Comparison of ENCODE assay signal across 8 cellular contexts in the genomic region with DNA sequence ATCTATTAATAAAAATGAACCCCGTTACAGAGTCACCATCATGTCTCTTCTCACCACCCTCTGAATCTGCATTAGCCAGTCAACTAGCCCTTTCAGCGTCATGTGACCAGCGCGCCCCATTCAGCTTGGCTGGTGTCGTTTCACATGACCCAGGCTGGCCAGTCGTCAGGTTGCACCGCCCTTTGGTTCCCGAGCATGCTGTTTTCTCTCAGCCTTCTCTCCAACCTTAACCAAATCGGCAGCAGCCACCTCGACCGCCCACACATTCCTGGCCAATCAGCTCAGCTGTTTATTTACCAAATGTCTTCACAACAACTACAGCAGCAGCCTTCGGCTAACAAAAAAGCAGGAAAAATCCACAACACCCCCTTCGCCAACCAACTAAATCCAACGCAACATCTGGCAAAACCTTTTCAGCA. TPM values are rescaled to one million over a fixed set of nuclear protein-coding genes. Genes with fewer than 3 reads are reported as not detected.
DNase-seq lines count a peak whose midpoint lies in the region; ATAC-seq and TF ChIP-seq lines count a peak whose summit lies in the region.

No MANE protein-coding gene starts in this region.

- H3K4me3 ChIP-seq in AG04450 (ENCODE audit: low read depth, low read length) (peak overlapping the region; percentile 26), OCI-LY1 (ENCODE audit: low read depth, low read length, poor library complexity, severe bottlenecking) (no peak overlapping the region), heart left ventricle (peak overlapping the region in 9 of 12 donors; percentile 26 to 80 (median 73)), skin epidermis (peak overlapping the region in 4 of 7 experiments; percentile 12 to 79 (median 17))

- TF ChIP-seq CTCF in AG04450 (IDR thresholded peaks at IDR 0.05; ENCODE audit: low read depth, low read length) = no peak
- no peak for TF ChIP-seq CTCF in OCI-LY1 (IDR thresholded peaks at IDR 0.05; ENCODE audit: low read length)
- TF ChIP-seq CTCF in heart left ventricle (IDR thresholded peaks at IDR 0.05) = no peak

- H3K9me2 ChIP-seq in OCI-LY1 (ENCODE audit: low read depth, low read length) = no peaks in the 10 kb centered on the region

- POLR2A ChIA-PET in AG04450 (lab: Yijun Ruan, JAX) = interaction anchor here (1.2 to 1.3 kb wide), 2 partner anchors 9 to 54 kb away, joined by 4 read pairs; no protein-coding TSS in a partner anchor

- H3K9me3 ChIP-seq in AG04450 (ENCODE audit: control insufficient read depth, insufficient read depth, low read length) (no peaks in the 10 kb centered on the region), OCI-LY1 (ENCODE audit: low read length) (no peaks in the 10 kb centered on the region), heart left ventricle (no peaks in the 10 kb centered on the region)

- no peak for TF ChIP-seq POLR2A in heart left ventricle (IDR thresholded peaks at IDR 0.05)

- H3K4me1 ChIP-seq in OCI-LY1 (ENCODE audit: insufficient read depth, low read length, severe bottlenecking) (peaks cover 55% of the 10 kb centered on the region), heart left ventricle (peaks cover 12 to 84% (median 74%) of the 10 kb centered on the region in 12 donors)

- no peak overlapping the region for H2AFZ ChIP-seq in OCI-LY1 (ENCODE audit: low read length)

- peaks cover 19% of the 10 kb centered on the region for H4K20me1 ChIP-seq in OCI-LY1 (ENCODE audit: insufficient read depth, low read length)

- CTCF ChIA-PET in AG04450 (lab: Charles Lee) = interaction anchor here (1.0 kb wide), 1 partner anchor 10 kb away, joined by 6 read pairs; no protein-coding TSS in a partner anchor

- H3K27me3 ChIP-seq in AG04450 (ENCODE audit: control insufficient read depth, insufficient read depth, low read length) = no peaks in the 10 kb centered on the region
- no peaks in the 10 kb centered on the region for H3K27me3 ChIP-seq in OCI-LY1 (ENCODE audit: insufficient read depth, low read length)
- H3K27me3 ChIP-seq in heart left ventricle = no peaks in the 10 kb centered on the region

- peaks cover 74% of the 10 kb centered on the region for H3K79me2 ChIP-seq in OCI-LY1 (ENCODE audit: insufficient read depth, low read length)

- peak overlapping the region; percentile 11; the same call in 1 of the 2 replicates for H3K4me2 ChIP-seq in OCI-LY1 (ENCODE audit: low read length)

- ATAC-seq in heart left ventricle = peak in 3 of 4 donors; percentile 34 to 60 (median 42)
- no peak for ATAC-seq in HG02798 (IDR thresholded peaks at IDR 0.05; ENCODE audit: poor library complexity, unreplicated experiment)

- intact Hi-C loops in heart left ventricle (cut with DNase I) = loop anchor here in 3 of 10 donors (10.0 kb wide), 2 partner anchors 155 to 175 kb away; a partner anchor contains a TSS

- peaks cover 28% of the 10 kb centered on the region for H3F3A ChIP-seq in OCI-LY1 (ENCODE audit: insufficient read depth, low read length)

- H3K27ac ChIP-seq in AG04450 (ENCODE audit: low read depth, low read length) (no peak overlapping the region), OCI-LY1 (ENCODE audit: low read depth, low read length, poor library complexity, severe bottlenecking) (no peak overlapping the region), heart left ventricle (peak overlapping the region in 3 of 12 donors; percentile 7 to 57 (median 32)), skin epidermis (no peak overlapping the region)

- DNase-seq in AG04450 (ENCODE audit: low read depth, low spot score) = no peak
- DNase-seq in activated gamma-delta T cell treated with anti-CD3 and anti-CD28 coated beads, Interleukin-2, amount 50 U/mL, for 16 hours (ENCODE audit: low read depth) = peak; percentile 47
- DNase-seq in heart left ventricle = peak in 3 of 5 donors; percentile 22 to 47 (median 47)
- no peak for DNase-seq in NCI-H2029 (lab: John Stamatoyannopoulos, UW)
- no peak for DNase-seq in cerebellum (ENCODE audit: low spot score)

- H3K36me3 ChIP-seq in OCI-LY1 (ENCODE audit: insufficient read depth, low read length) = peaks cover 99% of the 10 kb centered on the region
- H3K36me3 ChIP-seq in heart left ventricle = peaks cover 4 to 89% (median 82%) of the 10 kb centered on the region in 9 donors

- no peak overlapping the region for H3K9ac ChIP-seq in OCI-LY1 (ENCODE audit: low read length)

- 42 to 51% (median 46%) methylated on average over 14 of the region's 14 CpGs for WGBS in heart left ventricle, 4 donors

RNA-seq across cellular contexts. Expression of a gene that starts 5.6 kb away (rescaled TPM):
- polyA plus RNA-seq in AG04450 (2011; rRNA removed) (317 and 423 TPM in 2 replicates), heart left ventricle (100 to 1,000 TPM in 1 of 2 donors, 10 to 100 TPM in 1; 69.1 to 215 TPM)
- 181 and 213 TPM in 2 replicates for polyA minus RNA-seq in AG04450 (2011; rRNA and poly(A)+ RNA removed)
- total RNA-seq in heart left ventricle (100 to 1,000 TPM in 6 of 9 donors, 10 to 100 TPM in 3; 43.2 to 162 (median 111) TPM), cerebellum (169 TPM)

RNA-seq across cellular contexts. Expression of a gene that starts 52.5 kb away (rescaled TPM):
- polyA plus RNA-seq in AG04450 (2011; rRNA removed) (27.1 and 34.9 TPM in 2 replicates), heart left ventricle (10 to 100 TPM; 15.0 to 23.2 TPM)
- polyA minus RNA-seq in AG04450 (2011; rRNA and poly(A)+ RNA removed) = 14.7 and 17.3 TPM in 2 replicates
- total RNA-seq in heart left ventricle (10 to 100 TPM; 14.3 to 32.8 (median 21.2) TPM), cerebellum (19.1 TPM)

Comparison
In these comparisons a context has a peak if more than half of its experiments do, and no peak if none do; other contexts are left out.
1. DNase-seq: peak in activated gamma-delta T cell treated with anti-CD3 and anti-CD28 coated beads, Interleukin-2, amount 50 U/mL, for 16 hours (single experiment) and heart left ventricle (3 of 5); none in AG04450 (single experiment), NCI-H2029 (single experiment) and cerebellum (single experiment).